ENCODE assay signal across 26 cellular contexts in genomic region chr2:1208522-1208921, GRCh38.
"Had no signal": no experiment of that assay in that cellular context is flagged by ENCODE, and none has a peak within 500 bp of the region (broad histone marks: within the 10 kb centered on the region; RNA-seq: fewer than 3 reads in every experiment).

No MANE protein-coding gene starts in this region.

- FAIRE-seq: islet of Langerhans, kidney had no signal

- H3K27ac ChIP-seq: left lung, lower lobe of right lung, neural progenitor cell, ovary, right atrium auricular region, skin epidermis, tibial nerve, uterus had no signal

- ATAC-seq: left colon; left lung; naive thymus-derived CD8-positive, alpha-beta T cell; sciatic nerve had no signal

- H3K27ac Mint-ChIP-seq: immature natural killer cell; nephron; neural progenitor cell; progenitor cell of endocrine pancreas; stimulated activated naive CD8-positive, alpha-beta T cell treated with anti-CD3 and anti-CD28 coated beads, Interleukin-15, Interleukin-2, amounts not matched to agents 100 ng/mL and 50 ng/mL, for 24 hours; type B pancreatic cell had no signal

- H3K4me3 ChIP-seq: left lung, lower lobe of right lung, neural progenitor cell, ovary, right atrium auricular region, skin epidermis, tibial nerve, uterus had no signal

- H3K9ac ChIP-seq: neural progenitor cell had no signal

- H3K36me3 ChIP-seq: left lung, lower lobe of right lung, neural progenitor cell, ovary, right atrium auricular region, tibial nerve, uterus had no signal

- H3K4me1 ChIP-seq: left lung, lower lobe of right lung, neural progenitor cell, right atrium auricular region, tibial nerve, uterus had no signal

- H3K27me3 Mint-ChIP-seq: naive thymus-derived CD8-positive, alpha-beta T cell; progenitor cell of endocrine pancreas; stimulated activated naive CD8-positive, alpha-beta T cell treated with anti-CD3 and anti-CD28 coated beads, Interleukin-15, Interleukin-2, amounts not matched to agents 100 ng/mL and 50 ng/mL, for 24 hours had no signal

- H3K9me3 ChIP-seq: ovary, uterus had no signal

- H3K4me1 Mint-ChIP-seq: immature natural killer cell, neural progenitor cell had no signal

- H2AFZ ChIP-seq: neural progenitor cell had no signal

- H3K4me3 Mint-ChIP-seq: immature natural killer cell; naive thymus-derived CD8-positive, alpha-beta T cell; nephron; neural progenitor cell; stimulated activated naive CD8-positive, alpha-beta T cell treated with anti-CD3 and anti-CD28 coated beads, Interleukin-15, Interleukin-2, amounts not matched to agents 100 ng/mL and 50 ng/mL, for 24 hours; type B pancreatic cell had no signal

- H3K27me3 ChIP-seq: left lung, neural progenitor cell, ovary, right atrium auricular region, tibial nerve, uterus had no signal

- DNase-seq: hypothalamus; immature natural killer cell; kidney; left colon; lower lobe of right lung; mammary epithelial cell; mesenchymal stem cell; naive thymus-derived CD8-positive, alpha-beta T cell; ovary; stimulated activated CD4-positive, alpha-beta T cell treated with anti-CD3 and anti-CD28 coated beads, Interleukin-12 subunit alpha, Interleukin-12 subunit beta, amount 100 ng/mL, for 4 hours; stimulated activated CD4-positive, alpha-beta T cell treated with anti-CD3 and anti-CD28 coated beads, Interleukin-15, amount 100 ng/mL, for 24 hours; stimulated activated CD4-positive, alpha-beta T cell treated with anti-CD3 and anti-CD28 coated beads, Interleukin-2, amount 100 ng/mL, for 24 hours; stimulated activated CD4-positive, alpha-beta T cell treated with anti-CD3 and anti-CD28 coated beads, Interleukin-4, amount 100 ng/mL, for 1 hour; stimulated activated naive CD4-positive, alpha-beta T cell; uterus had no signal

- H3K36me3 Mint-ChIP-seq: immature natural killer cell, neural progenitor cell, type B pancreatic cell had no signal

- H3K4me2 ChIP-seq: neural progenitor cell had no signal
